9 cellular contexts compared by ENCODE assay signal in the genomic region with DNA sequence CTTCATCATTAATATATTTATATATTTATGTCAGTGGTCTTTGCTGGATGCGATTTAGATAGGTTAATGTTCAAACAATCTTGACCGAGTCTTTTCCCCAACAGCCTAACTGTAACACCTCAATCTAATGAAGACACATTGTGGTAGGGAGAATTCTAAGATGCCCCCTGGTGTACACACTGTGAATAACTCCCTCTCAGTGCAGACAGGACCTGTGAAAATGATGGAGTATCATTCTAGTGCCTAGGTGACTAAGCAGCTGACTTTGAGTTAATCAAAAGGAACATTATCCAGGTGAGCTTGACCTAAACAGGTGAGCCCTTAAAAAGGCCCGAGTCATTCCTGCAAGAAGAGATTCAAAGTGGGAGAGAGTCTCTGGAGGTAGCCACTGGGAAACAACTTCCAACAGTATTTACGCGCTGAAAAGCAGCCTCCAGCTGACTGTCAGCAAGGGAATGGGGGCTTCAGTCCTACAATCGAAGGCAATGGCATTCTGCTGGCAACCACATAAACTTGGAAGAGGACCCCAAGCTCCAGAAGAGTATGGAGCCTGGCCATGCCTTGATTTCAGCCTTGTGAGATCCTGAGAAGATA. TPM values are rescaled to one million over a fixed set of nuclear protein-coding genes. Genes with fewer than 3 reads are reported as not detected.
A peak's percentile ranks its signal among the peaks of the same experiment; 100 is the strongest.
DNase-seq lines count a peak whose midpoint lies in the region; ATAC-seq and TF ChIP-seq lines count a peak whose summit lies in the region.
"Had no signal": no experiment of that assay in that cellular context is flagged by ENCODE, and none has a peak within 500 bp of the region (broad histone marks: within the 10 kb centered on the region; RNA-seq: fewer than 3 reads in every experiment).

No MANE protein-coding gene starts in this region.

- ATAC-seq in GM18873 (IDR thresholded peaks at IDR 0.05; ENCODE audit: low FRiP score, unreplicated experiment) = peak; percentile 74
- ATAC-seq in GM19452 (IDR thresholded peaks at IDR 0.05; ENCODE audit: unreplicated experiment) = no peak

- H3K4me1 Mint-ChIP-seq in glutamatergic neuron (ENCODE audit: low read depth, unreplicated experiment) = no peaks in the 10 kb centered on the region

- TF ChIP-seq CTCF in HL-60 (IDR thresholded peaks at IDR 0.05; ENCODE audit: insufficient read depth, low read length) = peak; percentile 85
- TF ChIP-seq CTCF in glutamatergic neuron (IDR thresholded peaks at IDR 0.05; ENCODE audit: partially characterized antibody, unreplicated experiment) = peak; percentile 90

- no peak overlapping the region for H3K27ac Mint-ChIP-seq in glutamatergic neuron (ENCODE audit: unreplicated experiment)

- no peaks in the 10 kb centered on the region for H3K27me3 ChIP-seq in HL-60 (ENCODE audit: insufficient read depth, poor library complexity, severe bottlenecking)

- no peak overlapping the region for H3K4me3 Mint-ChIP-seq in glutamatergic neuron (ENCODE audit: unreplicated experiment)

- H3K36me3 Mint-ChIP-seq in glutamatergic neuron (ENCODE audit: unreplicated experiment) = no peaks in the 10 kb centered on the region

- DNase-seq in CD1c-positive myeloid dendritic cell (ENCODE audit: extremely low spot score) (peak; percentile 55), HL-60 (ENCODE audit: low read depth in 1 of 2, low spot score in 1 of 2) (peak; percentile 18 to 68), RPMI8226 (peak; percentile 54), glutamatergic neuron (peak; percentile 45), pulmonary artery endothelial cell (ENCODE audit: low read depth, low spot score) (peak; percentile 29)
- DNase-seq in activated naive CD4-positive, alpha-beta T cell (lab: John Stamatoyannopoulos, UW) = peak in 3 of 4 experiments; percentile 1 to 20 (median 2)

- no peak overlapping the region for H3K27ac ChIP-seq in HL-60 (replicated peaks)
- H3K27ac ChIP-seq: SK-N-MC had no signal

- no peaks in the 10 kb centered on the region for H3K9me3 Mint-ChIP-seq in glutamatergic neuron (ENCODE audit: unreplicated experiment)

- H3K27me3 Mint-ChIP-seq in glutamatergic neuron (ENCODE audit: unreplicated experiment) = no peaks in the 10 kb centered on the region

- no peak overlapping the region for H3K4me3 ChIP-seq in HL-60 (replicated peaks; ENCODE audit: insufficient read depth, low read length)
- H3K4me3 ChIP-seq: SK-N-MC had no signal

RNA-seq across cellular contexts. Expression of a gene that starts 28.0 kb away (rescaled TPM):
- total RNA-seq in glutamatergic neuron (ENCODE audit: unreplicated experiment) (7.2 TPM), pulmonary artery endothelial cell (3.3 and 6.2 TPM in 2 replicates)

RNA-seq across cellular contexts. Expression of a gene that starts 41.0 kb away (rescaled TPM):
- total RNA-seq in glutamatergic neuron (ENCODE audit: unreplicated experiment) = 15.2 TPM
- total RNA-seq in pulmonary artery endothelial cell = 11.1 and 16.8 TPM in 2 replicates

Comparison
In these comparisons a context has a peak if more than half of its experiments do, and no peak if none do; other contexts are left out.
1. DNase-seq: peak in every context shown above with its lines; median percentile 55 in CD1c-positive myeloid dendritic cell; 54 in RPMI8226; 45 in glutamatergic neuron; 43 in HL-60; 29 in pulmonary artery endothelial cell; 2 in activated naive CD4-positive, alpha-beta T cell.